25 cellular contexts compared by ENCODE assay signal in the genomic region with DNA sequence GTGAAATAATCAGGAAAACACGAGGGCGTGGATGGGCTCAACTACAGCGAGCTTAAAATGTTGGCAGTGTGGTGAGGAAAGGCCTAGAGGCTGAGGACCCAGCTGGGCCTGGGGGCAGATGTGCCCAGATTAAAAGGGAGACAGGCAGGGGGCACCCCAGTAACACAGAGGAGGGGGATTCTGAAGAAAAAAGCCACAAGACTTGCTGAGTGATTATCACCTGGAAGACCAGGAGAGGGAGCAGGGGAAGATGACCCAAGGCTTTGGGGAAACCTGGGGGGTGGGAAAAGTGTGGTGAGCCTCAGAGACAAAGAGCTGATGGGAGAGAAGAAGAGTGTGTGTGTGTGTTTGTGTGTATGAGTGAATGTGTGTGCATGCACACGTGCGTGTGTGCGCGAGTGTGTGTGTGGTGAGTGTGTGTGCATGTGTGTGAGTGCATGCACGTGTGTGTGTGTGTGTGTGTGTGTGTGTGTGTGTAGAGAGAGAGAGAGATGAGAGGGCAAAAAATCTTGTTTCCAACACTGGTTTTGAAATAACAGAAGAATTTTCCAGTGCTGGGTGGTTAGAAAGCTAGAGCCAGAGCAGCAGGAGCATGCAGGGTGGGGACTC.
DNase-seq lines count a peak whose midpoint lies in the region; ATAC-seq, FAIRE-seq and TF ChIP-seq lines count a peak whose summit lies in the region.
"Had no signal": no experiment of that assay in that cellular context is flagged by ENCODE, and none has a peak within 500 bp of the region (broad histone marks: within the 10 kb centered on the region; RNA-seq: fewer than 3 reads in every experiment).

No MANE protein-coding gene starts in this region.

- TF ChIP-seq EP300 in HepG2 (IDR thresholded peaks at IDR 0.05; ENCODE audit: low read depth in 2 of 2, low read length in 2 of 2) (no peak), HepG2 (CRISPR knock-in tag; IDR thresholded peaks at IDR 0.05; ENCODE audit: borderline replicate concordance) (no peak)

- no peaks in the 10 kb centered on the region for H3K9me3 Mint-ChIP-seq in activated CD4-positive, alpha-beta T cell treated with anti-CD3 and anti-CD28 coated beads for 36 hours (ENCODE audit: low read depth)
- H3K9me3 Mint-ChIP-seq: CD4-positive, alpha-beta T cell had no signal

- no peak overlapping the region for H3K27ac Mint-ChIP-seq in activated CD4-positive, alpha-beta T cell treated with anti-CD3 and anti-CD28 coated beads for 36 hours
- H3K27ac Mint-ChIP-seq: CD4-positive, alpha-beta T cell had no signal

- TF ChIP-seq POLR2A in HepG2 (IDR thresholded peaks at IDR 0.05; ENCODE audit: insufficient read depth in 1 of 2, low read depth in 2 of 2, low read length in 2 of 2) (no peak), right lobe of liver (IDR thresholded peaks at IDR 0.05) (no peak)

- no peak overlapping the region for H4K8ac ChIP-seq in mesendoderm (ENCODE audit: low read depth, low read length)

- no peaks in the 10 kb centered on the region for H4K20me1 ChIP-seq in HepG2 (ENCODE audit: insufficient read depth, low read length)
- H4K20me1 ChIP-seq: BLaER1 treated with 17β-estradiol and CSF1 and Interleukin-3, amounts not matched to agents 10 nM and 100 nM had no signal

- no TSS peak for BruUV-seq in HepG2 (replicated peaks; lab: Mats Ljungman, UMichigan)

- no peak overlapping the region for H4K5ac ChIP-seq in mesendoderm (ENCODE audit: low read length)

- intact Hi-C loops in HepG2 (cut with micrococcal nuclease; ENCODE audit: unreplicated experiment) (no loop called here), right lobe of liver (cut with DNase I) (no loop called here), left ventricle myocardium superior (cut with micrococcal nuclease) (no loop called here)
- intact Hi-C loops in activated CD4-positive, alpha-beta T cell treated with anti-CD3 and anti-CD28 coated beads for 36 hours (cut with DNase I, micrococcal nuclease), result loop anchor here in 1 of 2 experiments (10.0 kb wide), 2 partner anchors 63 to 1497 kb away; no protein-coding TSS in a partner anchor

- H3K23ac ChIP-seq in mesendoderm (ENCODE audit: low read length), result no peak overlapping the region

- H3K4me3 Mint-ChIP-seq in activated CD4-positive, alpha-beta T cell treated with anti-CD3 and anti-CD28 coated beads for 36 hours, result no peak overlapping the region
- H3K4me3 Mint-ChIP-seq: CD4-positive, alpha-beta T cell had no signal

- no peak overlapping the region for H3K56ac ChIP-seq in mesendoderm (ENCODE audit: low read length)

- H3K4me1 ChIP-seq in HepG2 (ENCODE audit: insufficient read depth, low read length) (peaks cover 6% of the 10 kb centered on the region; the same call in 1 of the 2 replicates), right lobe of liver (no peaks in the 10 kb centered on the region), mesendoderm (ENCODE audit: control insufficient read depth, low read depth, low read length) (peaks cover 2% of the 10 kb centered on the region)
- H3K4me1 ChIP-seq: BLaER1 treated with 17β-estradiol and CSF1 and Interleukin-3, amounts not matched to agents 10 nM and 100 nM; HAP-1 had no signal

- FAIRE-seq in HepG2 (lab: Jason Lieb, UNC) (no peak), bronchial epithelial cell (lab: Jason Lieb, UNC) (peak; percentile 85)
- FAIRE-seq: A204.1, D721Med, K562 had no signal

- H3K27ac ChIP-seq in HepG2 (ENCODE audit: extremely low read length, insufficient read depth, low read length) (no peak overlapping the region), right lobe of liver (no peak overlapping the region), mesendoderm (ENCODE audit: low read depth, low read length) (no peak overlapping the region)
- H3K27ac ChIP-seq: BLaER1 treated with 17β-estradiol and CSF1 and Interleukin-3, amounts not matched to agents 10 nM and 100 nM; Peyer's patch; SK-N-MC had no signal

- no peak overlapping the region for H2BK15ac ChIP-seq in mesendoderm (replicated peaks; ENCODE audit: low read depth)

- H3K36me3 Mint-ChIP-seq in activated CD4-positive, alpha-beta T cell treated with anti-CD3 and anti-CD28 coated beads for 36 hours (ENCODE audit: low read depth), result no peaks in the 10 kb centered on the region

- DNase-seq in HepG2 (ENCODE audit: low spot score) (no peak), right lobe of liver (no peak), bronchial epithelial cell (ENCODE audit: low read depth) (no peak), mesendoderm (peak; percentile 36), left ventricle myocardium superior (no peak)
- DNase-seq in activated CD4-positive, alpha-beta T cell treated with anti-CD3 and anti-CD28 coated beads for 36 hours, result no peak
- DNase-seq: AML-193; CD4-positive, alpha-beta T cell; Kasumi-1; NCI-H1105 treated with DMSO at 0.1 percent for 48 hours; NCI-H146; NCI-H1930; NCI-H446; NCI-H524 treated with DMSO at 0.1 percent for 48 hours; NCI-H774; OCI-M1; Peyer's patch; SIG-M5 had no signal

- no peaks in the 10 kb centered on the region for H3K4me1 Mint-ChIP-seq in activated CD4-positive, alpha-beta T cell treated with anti-CD3 and anti-CD28 coated beads for 36 hours

- no peaks in the 10 kb centered on the region for H3K79me1 ChIP-seq in mesendoderm (ENCODE audit: low read length)

- H2BK120ac ChIP-seq in mesendoderm (ENCODE audit: low read depth, low read length), result no peak overlapping the region

- H3K9me3 ChIP-seq in HepG2 (ENCODE audit: low read length), result no peaks in the 10 kb centered on the region
- H3K9me3 ChIP-seq in right lobe of liver, result no peaks in the 10 kb centered on the region
- H3K9me3 ChIP-seq: BLaER1 treated with 17β-estradiol and CSF1 and Interleukin-3, amounts not matched to agents 10 nM and 100 nM; HAP-1; Peyer's patch had no signal

- H3K4me2 ChIP-seq in HepG2 (ENCODE audit: low read depth, low read length) (no peak overlapping the region), mesendoderm (ENCODE audit: low read length) (no peak overlapping the region)
- H3K4me2 ChIP-seq: BLaER1 treated with 17β-estradiol and CSF1 and Interleukin-3, amounts not matched to agents 10 nM and 100 nM had no signal

- H3K9ac ChIP-seq in HepG2 (ENCODE audit: insufficient read depth, low read depth, low read length), result no peak overlapping the region
- H3K9ac ChIP-seq in mesendoderm (ENCODE audit: low read length), result no peak overlapping the region
- H3K9ac ChIP-seq: BLaER1 treated with 17β-estradiol and CSF1 and Interleukin-3, amounts not matched to agents 10 nM and 100 nM had no signal

- H3K27me3 ChIP-seq in HepG2 (ENCODE audit: control insufficient read depth in 1 of 2, insufficient read depth in 2 of 2, low read length in 2 of 2) (no peaks in the 10 kb centered on the region; a peak in 1 of 5 replicates), right lobe of liver (no peaks in the 10 kb centered on the region), bronchial epithelial cell (ENCODE audit: control insufficient read depth, insufficient read depth, low read length) (no peaks in the 10 kb centered on the region), mesendoderm (ENCODE audit: insufficient read depth, low read length, poor library complexity) (no peaks in the 10 kb centered on the region)
- H3K27me3 ChIP-seq: BLaER1 treated with 17β-estradiol and CSF1 and Interleukin-3, amounts not matched to agents 10 nM and 100 nM; Peyer's patch had no signal

- H3K4me3 ChIP-seq in HepG2 (replicated peaks in 1 of 3; ENCODE audit: insufficient read depth in 1 of 3, low read depth in 2 of 3, low read length in 3 of 3), result no peak overlapping the region
- no peak overlapping the region for H3K4me3 ChIP-seq in right lobe of liver
- H3K4me3 ChIP-seq in bronchial epithelial cell (ENCODE audit: low read depth, low read length), result no peak overlapping the region
- no peak overlapping the region for H3K4me3 ChIP-seq in mesendoderm (ENCODE audit: low read length)
- H3K4me3 ChIP-seq: BLaER1 treated with 17β-estradiol and CSF1 and Interleukin-3, amounts not matched to agents 10 nM and 100 nM; HAP-1; K562; Peyer's patch; SK-N-MC had no signal

- TF ChIP-seq RAD21 in HepG2 (CRISPR knock-in tag; IDR thresholded peaks at IDR 0.05), result no peak

- H3K4ac ChIP-seq in mesendoderm (ENCODE audit: low read depth, low read length), result no peak overlapping the region

- H2BK5ac ChIP-seq in mesendoderm (ENCODE audit: low read length), result no peak overlapping the region

- peaks cover 11% of the 10 kb centered on the region for H3K27me3 Mint-ChIP-seq in activated CD4-positive, alpha-beta T cell treated with anti-CD3 and anti-CD28 coated beads for 36 hours

- ATAC-seq in HepG2 (no peak), right lobe of liver (no peak), left ventricle myocardium superior (no peak), HG03439 (IDR thresholded peaks at IDR 0.05; ENCODE audit: unreplicated experiment) (no peak)
- ATAC-seq in activated CD4-positive, alpha-beta T cell treated with anti-CD3 and anti-CD28 coated beads for 36 hours, result no peak
- ATAC-seq: K562 had no signal

- no peaks in the 10 kb centered on the region for H3K36me3 ChIP-seq in HepG2 (replicated peaks in 1 of 2; ENCODE audit: control insufficient read depth in 1 of 2, insufficient read depth in 2 of 2, low read length in 2 of 2)
- H3K36me3 ChIP-seq in right lobe of liver, result no peaks in the 10 kb centered on the region
- no peaks in the 10 kb centered on the region for H3K36me3 ChIP-seq in bronchial epithelial cell (ENCODE audit: control insufficient read depth, insufficient read depth, low read length)
- H3K36me3 ChIP-seq in mesendoderm (ENCODE audit: control insufficient read depth, insufficient read depth, low read length), result no peaks in the 10 kb centered on the region
- H3K36me3 ChIP-seq: BLaER1 treated with 17β-estradiol and CSF1 and Interleukin-3, amounts not matched to agents 10 nM and 100 nM; HAP-1; Peyer's patch had no signal

- POLR2A ChIA-PET in HepG2 (lab: Yijun Ruan, JAX), result no interaction called here
- POLR2A ChIA-PET in activated CD4-positive, alpha-beta T cell treated with anti-CD3 and anti-CD28 coated beads for 36 hours (lab: Charles Lee), result no interaction called here

- CTCF ChIA-PET in HepG2 (lab: Yijun Ruan, JAX; ENCODE audit: low intra/inter-chr PET ratio, low total read pairs), result no interaction called here
- CTCF ChIA-PET in activated CD4-positive, alpha-beta T cell treated with anti-CD3 and anti-CD28 coated beads for 36 hours (lab: Charles Lee), result interaction anchor here (0.6 kb wide), 1 partner anchor 47 kb away, joined by 3 read pairs; no protein-coding TSS in a partner anchor

- no peak overlapping the region for H2AK5ac ChIP-seq in mesendoderm (ENCODE audit: low read length)

- WGBS in HepG2 (ENCODE audit: low lambda C conversion rate), result 55% methylated on average over 8 of the region's 8 CpGs
- WGBS in right lobe of liver (ENCODE audit: insufficient coverage, low coverage, low lambda C conversion rate, missing lambda C conversion rate), result 38% methylated on average over 8 of the region's 8 CpGs
- no CpG with 5 or more reads among the region's 8 CpGs for WGBS in mesendoderm (ENCODE audit: extremely low coverage, insufficient coverage, low lambda C conversion rate)

- H3K18ac ChIP-seq in mesendoderm (ENCODE audit: low read length), result no peak overlapping the region

- in situ Hi-C loops in HepG2 (cut with HindIII; ENCODE audit: extremely low pct_ligation_motif_present, low pct_unique_long_range_greater_than_20kb), result no loop called here

- TF ChIP-seq CTCF in HepG2 (CRISPR knock-in tag; IDR thresholded peaks at IDR 0.05) (no peak), right lobe of liver (IDR thresholded peaks at IDR 0.05) (no peak), bronchial epithelial cell (IDR thresholded peaks at IDR 0.05; ENCODE audit: insufficient read depth, low read length, severe bottlenecking) (no peak)

- H3K79me2 ChIP-seq in HepG2 (ENCODE audit: insufficient read depth, low read length) (no peaks in the 10 kb centered on the region), mesendoderm (ENCODE audit: control insufficient read depth, insufficient read depth, low read length) (no peaks in the 10 kb centered on the region)

- no peak overlapping the region for H2AFZ ChIP-seq in HepG2 (ENCODE audit: low read length)
